In the genomic region with DNA sequence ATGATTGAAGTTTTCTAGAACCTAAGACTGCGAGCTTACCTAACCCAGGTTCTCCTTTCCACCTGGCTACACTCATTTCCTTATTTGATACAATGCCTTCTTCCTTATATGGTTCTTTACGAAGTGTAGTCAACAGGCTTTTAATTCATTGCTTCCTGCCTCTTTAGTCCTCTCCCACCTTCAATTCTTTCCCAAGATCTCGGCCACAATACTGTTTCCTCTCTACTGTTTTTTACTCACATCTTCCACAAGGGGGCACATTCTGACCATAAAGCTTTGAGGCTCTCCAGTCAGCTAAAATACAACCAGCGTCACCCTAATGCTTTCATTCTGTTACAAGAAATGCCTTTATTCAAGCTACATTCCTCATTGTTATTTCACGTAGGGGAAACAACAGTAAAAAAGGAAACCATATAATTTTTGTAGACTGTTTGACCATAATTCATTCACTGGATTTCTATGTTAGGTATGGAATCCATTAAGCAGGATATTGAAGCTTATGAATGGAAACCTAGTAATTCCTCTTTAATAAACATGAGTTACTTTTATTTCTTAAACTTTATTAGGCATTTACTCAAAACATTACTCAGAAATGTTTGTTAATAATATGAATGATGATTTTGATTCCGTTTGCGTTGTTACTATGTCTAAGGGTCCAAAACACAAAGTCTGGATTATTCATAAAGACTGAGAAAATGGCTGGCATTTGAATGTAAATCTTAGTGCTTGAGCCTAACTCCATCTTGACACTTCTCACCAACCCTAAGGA, we compare ENCODE assay signal across 8 cellular contexts. TPM values are rescaled to one million over a fixed set of nuclear protein-coding genes. Genes with fewer than 3 reads are reported as not detected.
A peak's percentile ranks its signal among the peaks of the same experiment; 100 is the strongest.
DNase-seq lines count a peak whose midpoint lies in the region; ATAC-seq and TF ChIP-seq lines count a peak whose summit lies in the region.

No MANE protein-coding gene starts in this region.

- TF ChIP-seq POLR2A in heart left ventricle (IDR thresholded peaks at IDR 0.05): no peak

- TF ChIP-seq CTCF in WTC11 (IDR thresholded peaks at IDR 0.05): peak; percentile 56
- peak; percentile 52 to 78 (median 64) for TF ChIP-seq CTCF in heart left ventricle (IDR thresholded peaks at IDR 0.05)

- no peak overlapping the region for H3K4me3 ChIP-seq in heart left ventricle

- POLR2A ChIA-PET in WTC11 (lab: Charles Lee): interaction anchor here (0.6 to 1.9 kb wide), 4 partner anchors 10 to 1647 kb away, joined by 3 to 6 read pairs (median 3); no protein-coding TSS in a partner anchor

- H3K27ac Mint-ChIP-seq in WTC11: no peak overlapping the region

- no peak overlapping the region for H3K4me3 Mint-ChIP-seq in WTC11

- intact Hi-C loops in heart left ventricle (cut with DNase I): loop anchor here in 8 of 10 donors (1.0 to 10.0 kb wide), 6 partner anchors 40 to 1000 kb away; no protein-coding TSS in a partner anchor

- peak overlapping the region in 1 of 12 donors; percentile 22 for H3K27ac ChIP-seq in heart left ventricle

- ATAC-seq in GM19455 (IDR thresholded peaks at IDR 0.05; ENCODE audit: unreplicated experiment): peak; percentile 95
- peak; percentile 91 for ATAC-seq in HG03442 (IDR thresholded peaks at IDR 0.05; ENCODE audit: unreplicated experiment)
- ATAC-seq in WTC11: peak; percentile 94
- ATAC-seq in heart left ventricle: peak; percentile 33 to 90 (median 82)

- H3K9me3 ChIP-seq in heart left ventricle: no peaks in the 10 kb centered on the region

- H3K4me1 Mint-ChIP-seq in WTC11: no peaks in the 10 kb centered on the region

- H3K27me3 ChIP-seq in heart left ventricle: no peaks in the 10 kb centered on the region

- H3K4me1 ChIP-seq in heart left ventricle: peaks cover 0 to 8% (median 0%) of the 10 kb centered on the region in 12 donors

- DNase-seq in DMS53 (lab: John Stamatoyannopoulos, UW): peak; percentile 84
- peak; percentile 76 for DNase-seq in NCI-H226
- DNase-seq in WTC11 (ENCODE audit: low spot score): no peak
- peak in 1 of 5 donors; percentile 28 for DNase-seq in heart left ventricle
- DNase-seq in renal cortical epithelial cell (ENCODE audit: low read depth): peak; percentile 88
- DNase-seq in stimulated activated CD4-positive, alpha-beta T cell treated with anti-CD3 and anti-CD28 coated beads, Interleukin-4, amount 100 ng/mL, for 1 hour: no peak

- H3K36me3 Mint-ChIP-seq in WTC11: no peaks in the 10 kb centered on the region

- CTCF ChIA-PET in WTC11 (lab: Charles Lee): interaction anchor here (0.7 to 4.1 kb wide), 38 partner anchors 11 to 999 kb away, joined by 3 to 132 read pairs (median 4); a partner anchor contains a TSS

- 0 out of 2 replicates have a peak, but pooled peaks cover 5% of the 10 kb centered on the region for H3K9me3 Mint-ChIP-seq in WTC11

- 42 to 45% (median 44%) methylated on average over 7 of the region's 7 CpGs for WGBS in heart left ventricle, 4 donors

- no peaks in the 10 kb centered on the region for H3K36me3 ChIP-seq in heart left ventricle

- no peaks in the 10 kb centered on the region for H3K27me3 Mint-ChIP-seq in WTC11 (ENCODE audit: low read depth)

TF ChIP-seq in WTC11, 78 proteins besides CTCF, POLR2A, EP300 and RAD21:
- TF ChIP-seq, protein P1, sequence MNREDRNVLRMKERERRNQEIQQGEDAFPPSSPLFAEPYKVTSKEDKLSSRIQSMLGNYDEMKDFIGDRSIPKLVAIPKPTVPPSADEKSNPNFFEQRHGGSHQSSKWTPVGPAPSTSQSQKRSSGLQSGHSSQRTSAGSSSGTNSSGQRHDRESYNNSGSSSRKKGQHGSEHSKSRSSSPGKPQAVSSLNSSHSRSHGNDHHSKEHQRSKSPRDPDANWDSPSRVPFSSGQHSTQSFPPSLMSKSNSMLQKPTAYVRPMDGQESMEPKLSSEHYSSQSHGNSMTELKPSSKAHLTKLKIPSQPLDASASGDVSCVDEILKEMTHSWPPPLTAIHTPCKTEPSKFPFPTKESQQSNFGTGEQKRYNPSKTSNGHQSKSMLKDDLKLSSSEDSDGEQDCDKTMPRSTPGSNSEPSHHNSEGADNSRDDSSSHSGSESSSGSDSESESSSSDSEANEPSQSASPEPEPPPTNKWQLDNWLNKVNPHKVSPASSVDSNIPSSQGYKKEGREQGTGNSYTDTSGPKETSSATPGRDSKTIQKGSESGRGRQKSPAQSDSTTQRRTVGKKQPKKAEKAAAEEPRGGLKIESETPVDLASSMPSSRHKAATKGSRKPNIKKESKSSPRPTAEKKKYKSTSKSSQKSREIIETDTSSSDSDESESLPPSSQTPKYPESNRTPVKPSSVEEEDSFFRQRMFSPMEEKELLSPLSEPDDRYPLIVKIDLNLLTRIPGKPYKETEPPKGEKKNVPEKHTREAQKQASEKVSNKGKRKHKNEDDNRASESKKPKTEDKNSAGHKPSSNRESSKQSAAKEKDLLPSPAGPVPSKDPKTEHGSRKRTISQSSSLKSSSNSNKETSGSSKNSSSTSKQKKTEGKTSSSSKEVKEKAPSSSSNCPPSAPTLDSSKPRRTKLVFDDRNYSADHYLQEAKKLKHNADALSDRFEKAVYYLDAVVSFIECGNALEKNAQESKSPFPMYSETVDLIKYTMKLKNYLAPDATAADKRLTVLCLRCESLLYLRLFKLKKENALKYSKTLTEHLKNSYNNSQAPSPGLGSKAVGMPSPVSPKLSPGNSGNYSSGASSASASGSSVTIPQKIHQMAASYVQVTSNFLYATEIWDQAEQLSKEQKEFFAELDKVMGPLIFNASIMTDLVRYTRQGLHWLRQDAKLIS (CRISPR knock-in tag; IDR thresholded peaks at IDR 0.05; ENCODE audit: borderline replicate concordance): no peak
- TF ChIP-seq, protein P2, sequence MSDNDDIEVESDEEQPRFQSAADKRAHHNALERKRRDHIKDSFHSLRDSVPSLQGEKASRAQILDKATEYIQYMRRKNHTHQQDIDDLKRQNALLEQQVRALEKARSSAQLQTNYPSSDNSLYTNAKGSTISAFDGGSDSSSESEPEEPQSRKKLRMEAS (CRISPR knock-in tag; IDR thresholded peaks at IDR 0.05): no peak
- TF ChIP-seq RORB (CRISPR knock-in tag; IDR thresholded peaks at IDR 0.05): no peak
- TF ChIP-seq, protein P3, sequence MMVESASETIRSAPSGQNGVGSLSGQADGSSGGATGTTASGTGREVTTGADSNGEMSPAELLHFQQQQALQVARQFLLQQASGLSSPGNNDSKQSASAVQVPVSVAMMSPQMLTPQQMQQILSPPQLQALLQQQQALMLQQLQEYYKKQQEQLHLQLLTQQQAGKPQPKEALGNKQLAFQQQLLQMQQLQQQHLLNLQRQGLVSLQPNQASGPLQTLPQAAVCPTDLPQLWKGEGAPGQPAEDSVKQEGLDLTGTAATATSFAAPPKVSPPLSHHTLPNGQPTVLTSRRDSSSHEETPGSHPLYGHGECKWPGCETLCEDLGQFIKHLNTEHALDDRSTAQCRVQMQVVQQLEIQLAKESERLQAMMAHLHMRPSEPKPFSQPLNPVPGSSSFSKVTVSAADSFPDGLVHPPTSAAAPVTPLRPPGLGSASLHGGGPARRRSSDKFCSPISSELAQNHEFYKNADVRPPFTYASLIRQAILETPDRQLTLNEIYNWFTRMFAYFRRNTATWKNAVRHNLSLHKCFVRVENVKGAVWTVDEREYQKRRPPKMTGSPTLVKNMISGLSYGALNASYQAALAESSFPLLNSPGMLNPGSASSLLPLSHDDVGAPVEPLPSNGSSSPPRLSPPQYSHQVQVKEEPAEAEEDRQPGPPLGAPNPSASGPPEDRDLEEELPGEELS (CRISPR knock-in tag; IDR thresholded peaks at IDR 0.05): no peak
- TF ChIP-seq FOXK1 (CRISPR knock-in tag; IDR thresholded peaks at IDR 0.05): no peak
- TF ChIP-seq GABPB1 (CRISPR knock-in tag; IDR thresholded peaks at IDR 0.05): no peak
- TF ChIP-seq ZNF396 (CRISPR knock-in tag; IDR thresholded peaks at IDR 0.05; ENCODE audit: borderline replicate concordance): no peak
- no peak for TF ChIP-seq JUN (CRISPR knock-in tag; IDR thresholded peaks at IDR 0.05)
- TF ChIP-seq, protein P4, sequence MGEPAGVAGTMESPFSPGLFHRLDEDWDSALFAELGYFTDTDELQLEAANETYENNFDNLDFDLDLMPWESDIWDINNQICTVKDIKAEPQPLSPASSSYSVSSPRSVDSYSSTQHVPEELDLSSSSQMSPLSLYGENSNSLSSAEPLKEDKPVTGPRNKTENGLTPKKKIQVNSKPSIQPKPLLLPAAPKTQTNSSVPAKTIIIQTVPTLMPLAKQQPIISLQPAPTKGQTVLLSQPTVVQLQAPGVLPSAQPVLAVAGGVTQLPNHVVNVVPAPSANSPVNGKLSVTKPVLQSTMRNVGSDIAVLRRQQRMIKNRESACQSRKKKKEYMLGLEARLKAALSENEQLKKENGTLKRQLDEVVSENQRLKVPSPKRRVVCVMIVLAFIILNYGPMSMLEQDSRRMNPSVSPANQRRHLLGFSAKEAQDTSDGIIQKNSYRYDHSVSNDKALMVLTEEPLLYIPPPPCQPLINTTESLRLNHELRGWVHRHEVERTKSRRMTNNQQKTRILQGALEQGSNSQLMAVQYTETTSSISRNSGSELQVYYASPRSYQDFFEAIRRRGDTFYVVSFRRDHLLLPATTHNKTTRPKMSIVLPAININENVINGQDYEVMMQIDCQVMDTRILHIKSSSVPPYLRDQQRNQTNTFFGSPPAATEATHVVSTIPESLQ (CRISPR knock-in tag; IDR thresholded peaks at IDR 0.05): no peak
- TF ChIP-seq, protein P5, sequence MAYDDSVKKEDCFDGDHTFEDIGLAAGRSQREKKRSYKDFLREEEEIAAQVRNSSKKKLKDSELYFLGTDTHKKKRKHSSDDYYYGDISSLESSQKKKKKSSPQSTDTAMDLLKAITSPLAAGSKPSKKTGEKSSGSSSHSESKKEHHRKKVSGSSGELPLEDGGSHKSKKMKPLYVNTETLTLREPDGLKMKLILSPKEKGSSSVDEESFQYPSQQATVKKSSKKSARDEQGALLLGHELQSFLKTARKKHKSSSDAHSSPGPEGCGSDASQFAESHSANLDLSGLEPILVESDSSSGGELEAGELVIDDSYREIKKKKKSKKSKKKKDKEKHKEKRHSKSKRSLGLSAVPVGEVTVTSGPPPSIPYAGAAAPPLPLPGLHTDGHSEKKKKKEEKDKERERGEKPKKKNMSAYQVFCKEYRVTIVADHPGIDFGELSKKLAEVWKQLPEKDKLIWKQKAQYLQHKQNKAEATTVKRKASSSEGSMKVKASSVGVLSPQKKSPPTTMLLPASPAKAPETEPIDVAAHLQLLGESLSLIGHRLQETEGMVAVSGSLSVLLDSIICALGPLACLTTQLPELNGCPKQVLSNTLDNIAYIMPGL (CRISPR knock-in tag; IDR thresholded peaks at IDR 0.05): no peak
- no peak for TF ChIP-seq GTF2I (CRISPR knock-in tag; conservative IDR thresholded peaks at IDR 0.05)
- no peak for TF ChIP-seq ETV6 (CRISPR knock-in tag; IDR thresholded peaks at IDR 0.05)

RNA-seq across cellular contexts. Expression of a gene that starts 29.5 kb away (rescaled TPM):
- total RNA-seq in WTC11 (2021) (9.2 to 10.8 TPM (median 10.1 TPM) in 3 replicates), heart left ventricle (under 1 TPM in 4 of 9 donors, not detected in 5; 0.40 to 0.79 (median 0.45) TPM), renal cortical epithelial cell (15.5 and 19.3 TPM in 2 replicates)
- under 1 TPM in 1 of 2 donors, not detected in 1; 0.46 TPM for polyA plus RNA-seq in heart left ventricle

Comparison
In these comparisons a context has a peak if more than half of its experiments do, and no peak if none do; other contexts are left out.
1. DNase-seq: peak in DMS53 (single experiment), NCI-H226 (single experiment) and renal cortical epithelial cell (single experiment); none in WTC11 (single experiment) and stimulated activated CD4-positive, alpha-beta T cell treated with anti-CD3 and anti-CD28 coated beads, Interleukin-4, amount 100 ng/mL, for 1 hour (single experiment).
2. Peak in every context shown above with its lines, with median percentiles within 50 percentile points of each other: ATAC-seq.